In the genomic region with DNA sequence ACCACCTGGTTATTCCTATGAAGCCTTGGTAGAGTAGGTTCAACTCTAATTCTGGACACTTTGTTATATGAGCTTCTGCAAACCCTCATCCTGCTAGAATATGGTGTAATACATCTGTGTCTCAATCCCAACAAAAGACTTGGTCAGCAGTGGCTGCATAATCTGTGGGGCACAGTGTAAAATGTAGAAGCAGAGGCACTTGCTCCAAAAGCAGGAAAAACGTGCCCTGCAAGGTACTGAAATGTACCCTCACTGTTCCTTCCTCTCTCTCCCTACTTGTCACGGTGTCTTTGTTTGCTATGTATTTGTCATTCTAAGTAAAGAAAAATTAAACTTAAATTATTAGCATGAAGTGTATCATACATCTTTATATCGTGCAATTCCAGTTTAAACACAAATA, we compare ENCODE assay signal across 19 cellular contexts.
"Had no signal": no experiment of that assay in that cellular context is flagged by ENCODE, and none has a peak within 500 bp of the region (broad histone marks: within the 10 kb centered on the region; RNA-seq: fewer than 3 reads in every experiment).

No MANE protein-coding gene starts in this region.

- DNase-seq: activated CD4-positive, alpha-beta T cell treated with anti-CD3 and anti-CD28 coated beads, Interleukin-2, amount 10 ng/mL, durations not matched to agents 7 days and 5 days; activated CD8-positive, alpha-beta memory T cell treated with anti-CD3 and anti-CD28 coated beads, Interleukin-2, amount 10 ng/mL, durations not matched to agents 7 days and 5 days; activated CD8-positive, alpha-beta T cell treated with anti-CD3 and anti-CD28 coated beads for 36 hours; activated gamma-delta T cell treated with Interleukin-2 at 50 U/mL for 16 hours; anterior cingulate cortex; body of pancreas; effector CD4-positive, alpha-beta T cell; erythroblast; immature natural killer cell; lower lobe of right lung; naive thymus-derived CD4-positive, alpha-beta T cell; stimulated activated CD4-positive, alpha-beta T cell treated with anti-CD3 and anti-CD28 coated beads, Interleukin-2, amount 100 ng/mL, for 48 hours; stimulated activated CD8-positive, alpha-beta memory T cell treated with anti-CD3 and anti-CD28 coated beads, Interleukin-4, amount 100 ng/mL, for 48 hours; stimulated activated naive B cell treated with anti-CD40 and anti-IgM and Interleukin-4, amounts not matched to agents 10 μg/mL and 1 μg/mL and 100 μg/mL, for 72 hours; testis had no signal

- H3K4me3 ChIP-seq: body of pancreas, hepatocyte, lower lobe of right lung, testis, vagina had no signal

- ATAC-seq: activated CD8-positive, alpha-beta memory T cell treated with anti-CD3 and anti-CD28 coated beads, Interleukin-2, amount 10 ng/mL, durations not matched to agents 7 days and 5 days; activated CD8-positive, alpha-beta T cell treated with anti-CD3 and anti-CD28 coated beads for 36 hours; body of pancreas; foreskin keratinocyte; left lobe of liver; lower lobe of right lung; naive thymus-derived CD4-positive, alpha-beta T cell; stimulated activated naive B cell treated with anti-CD40 and anti-IgM and Interleukin-4, amounts not matched to agents 10 μg/mL and 1 μg/mL and 100 μg/mL, for 72 hours had no signal

- H3K27ac ChIP-seq: body of pancreas, foreskin keratinocyte, hepatocyte, lower lobe of right lung, testis, vagina had no signal
